In genomic region chr6:36114798-36115408, GRCh38 we compare ENCODE assay signal across 11 cellular contexts. TPM values are rescaled to one million over a fixed set of nuclear protein-coding genes. Genes with fewer than 3 reads are reported as not detected.
DNase-seq lines count a peak whose midpoint lies in the region; ATAC-seq and TF ChIP-seq lines count a peak whose summit lies in the region.
"Had no signal": no experiment of that assay in that cellular context is flagged by ENCODE, and none has a peak within 500 bp of the region (broad histone marks: within the 10 kb centered on the region; RNA-seq: fewer than 3 reads in every experiment).

No MANE protein-coding gene starts in this region.

- peak; percentile 60 for DNase-seq in CD1c-positive myeloid dendritic cell (ENCODE audit: extremely low spot score)
- peak; percentile 35 for DNase-seq in NOMO-1 treated with dmso at 0.1 percent for 144 hours (lab: John Stamatoyannopoulos, UW; ENCODE audit: unreplicated experiment)
- no peak for DNase-seq in central memory CD8-positive, alpha-beta T cell (ENCODE audit: low spot score in 2 of 2)
- no peak for DNase-seq in GM03348 (ENCODE audit: low spot score)
- DNase-seq in stimulated activated CD4-positive, alpha-beta T cell treated with anti-CD3 and anti-CD28 coated beads, Interleukin-4, amount 100 ng/mL, for 1 hour, result no peak
- no peak for DNase-seq in dedifferentiated amniotic fluid mesenchymal stem cell (ENCODE audit: extremely low spot score)
- no peak for DNase-seq in stomach
- DNase-seq: Caco-2 had no signal

- intact Hi-C loops in stomach (cut with DNase I; ENCODE audit: low total_unique reads), result no loop called here

- peak overlapping the region; percentile 38 for H3K27ac Mint-ChIP-seq in central memory CD8-positive, alpha-beta T cell (ENCODE audit: low read depth)

- no peaks in the 10 kb centered on the region for H3K27me3 ChIP-seq in stomach
- H3K27me3 ChIP-seq: breast epithelium, right lobe of liver had no signal

- H3K4me3 ChIP-seq in stomach, result no peak overlapping the region
- H3K4me3 ChIP-seq: breast epithelium, right lobe of liver had no signal

- H3K27ac ChIP-seq in stomach, result peak overlapping the region in 2 of 5 donors; percentile 34 to 35
- H3K27ac ChIP-seq: breast epithelium, right lobe of liver had no signal

- peak; percentile 47 for ATAC-seq in GM21381 (IDR thresholded peaks at IDR 0.05; ENCODE audit: unreplicated experiment)
- peak; percentile 64 for ATAC-seq in central memory CD8-positive, alpha-beta T cell (replicated peaks; ENCODE audit: extremely low read depth, poor library complexity, severe bottlenecking)

- TF ChIP-seq POLR2A in stomach (IDR thresholded peaks at IDR 0.05), result no peak

- peaks cover 13% of the 10 kb centered on the region for H3K36me3 Mint-ChIP-seq in central memory CD8-positive, alpha-beta T cell (ENCODE audit: insufficient read depth)

- H3K4me1 ChIP-seq in stomach, result peaks cover 0 to 64% (median 31%) of the 10 kb centered on the region in 4 donors
- H3K4me1 ChIP-seq: breast epithelium, Caco-2, right lobe of liver had no signal

- peaks cover 54% of the 10 kb centered on the region for H3K4me1 Mint-ChIP-seq in central memory CD8-positive, alpha-beta T cell

- H3K4me3 Mint-ChIP-seq in central memory CD8-positive, alpha-beta T cell, result peak overlapping the region; percentile 70

- H3K9me3 ChIP-seq in stomach, result no peaks in the 10 kb centered on the region
- H3K9me3 ChIP-seq: breast epithelium, Caco-2, right lobe of liver had no signal

- no peaks in the 10 kb centered on the region for H3K9me3 Mint-ChIP-seq in central memory CD8-positive, alpha-beta T cell

- no peak for TF ChIP-seq CTCF in stomach (IDR thresholded peaks at IDR 0.05)

- no peak for TF ChIP-seq EP300 in stomach (IDR thresholded peaks at IDR 0.05)

- peaks cover 3 to 35% (median 33%) of the 10 kb centered on the region in 4 donors for H3K36me3 ChIP-seq in stomach
- H3K36me3 ChIP-seq: breast epithelium had no signal

- 56 to 68% (median 61%) methylated on average over 4 of the region's 4 CpGs for WGBS in stomach, 5 donors

- H3K27me3 Mint-ChIP-seq in central memory CD8-positive, alpha-beta T cell, result no peaks in the 10 kb centered on the region

RNA-seq across cellular contexts. Expression of gene MAPK13, which starts 15.4 kb away (rescaled TPM):
- total RNA-seq in stomach, result 10 to 100 TPM; 19.8 to 95.9 (median 33.0) TPM
- 10 to 100 TPM; 28.7 to 57.1 (median 35.9) TPM for polyA plus RNA-seq in stomach

Comparison
In these comparisons a context has a peak if more than half of its experiments do, and no peak if none do; other contexts are left out.
1. DNase-seq: peak in CD1c-positive myeloid dendritic cell (single experiment) and NOMO-1 treated with dmso at 0.1 percent for 144 hours (single experiment); none in central memory CD8-positive, alpha-beta T cell (0 of 2), GM03348 (single experiment), stimulated activated CD4-positive, alpha-beta T cell treated with anti-CD3 and anti-CD28 coated beads, Interleukin-4, amount 100 ng/mL, for 1 hour (single experiment), dedifferentiated amniotic fluid mesenchymal stem cell (single experiment) and stomach (single experiment).